In genomic region chr1:16163882-16164820, GRCh38 we compare ENCODE assay signal across 8 cellular contexts. TPM values are rescaled to one million over a fixed set of nuclear protein-coding genes. Genes with fewer than 3 reads are reported as not detected.
DNase-seq lines count a peak whose midpoint lies in the region; ATAC-seq and TF ChIP-seq lines count a peak whose summit lies in the region.

No MANE protein-coding gene starts in this region.

- TF ChIP-seq CTCF in osteocyte (IDR thresholded peaks at IDR 0.05) (no peak), thyroid gland (IDR thresholded peaks at IDR 0.05) (no peak)

- DNase-seq in activated T-cell treated with anti-CD3 and anti-CD28 coated beads, Interleukin-2, amount 50 U/mL, for 4 hours, result no peak
- no peak for DNase-seq in activated T-cell treated with anti-CD3 and anti-CD28 coated beads, Interleukin-2, amount 50 U/mL, for 1 hour
- peak; percentile 58 for DNase-seq in NCI-H510A treated with DMSO at 0.1 percent for 48 hours (lab: John Stamatoyannopoulos, UW)
- peak; percentile 94 for DNase-seq in dermis blood vessel endothelial cell
- no peak for DNase-seq in osteocyte (ENCODE audit: extremely low spot score, unreplicated experiment)
- no peak for DNase-seq in NCI-H1436 treated with DMSO at 0.1 percent for 48 hours (lab: John Stamatoyannopoulos, UW)
- no peak for DNase-seq in thyroid gland

- peak overlapping the region; percentile 84 for H3K27ac Mint-ChIP-seq in osteocyte (ENCODE audit: unreplicated experiment)

- no peaks in the 10 kb centered on the region for H3K36me3 ChIP-seq in thyroid gland

- TF ChIP-seq POLR2A in thyroid gland (IDR thresholded peaks at IDR 0.05), result no peak

- peaks cover 9 to 27% of the 10 kb centered on the region in 2 donors for H3K4me1 ChIP-seq in thyroid gland

- no peaks in the 10 kb centered on the region for H3K9me3 ChIP-seq in thyroid gland

- H3K4me1 Mint-ChIP-seq in activated T-cell treated with anti-CD3 and anti-CD28 coated beads, Interleukin-2, amount 50 U/mL, for 4 hours (ENCODE audit: low read depth), result peaks cover 57% of the 10 kb centered on the region
- H3K4me1 Mint-ChIP-seq in osteocyte (ENCODE audit: unreplicated experiment), result peaks cover 31% of the 10 kb centered on the region

- no peaks in the 10 kb centered on the region for H3K27me3 Mint-ChIP-seq in activated T-cell treated with anti-CD3 and anti-CD28 coated beads, Interleukin-2, amount 50 U/mL, for 4 hours (ENCODE audit: low read depth)
- no peaks in the 10 kb centered on the region for H3K27me3 Mint-ChIP-seq in osteocyte (ENCODE audit: unreplicated experiment)

- no peaks in the 10 kb centered on the region for H3K27me3 ChIP-seq in thyroid gland

- H3K9me3 Mint-ChIP-seq in activated T-cell treated with anti-CD3 and anti-CD28 coated beads, Interleukin-2, amount 50 U/mL, for 4 hours, result no peaks in the 10 kb centered on the region
- no peaks in the 10 kb centered on the region for H3K9me3 Mint-ChIP-seq in osteocyte (ENCODE audit: unreplicated experiment)

- H3K27ac ChIP-seq in thyroid gland, result peak overlapping the region in 1 of 3 donors; percentile 15

- intact Hi-C loops in thyroid gland (cut with DNase I), result no loop called here

- WGBS in thyroid gland, 2 donors, result 60 to 66% methylated on average over 16 of the region's 16 CpGs

- ATAC-seq in activated T-cell treated with anti-CD3 and anti-CD28 coated beads, Interleukin-2, amount 50 U/mL, for 4 hours, result peak; percentile 6 to 32
- ATAC-seq in HG02623 (IDR thresholded peaks at IDR 0.05; ENCODE audit: unreplicated experiment), result no peak

- no peaks in the 10 kb centered on the region for H3K36me3 Mint-ChIP-seq in activated T-cell treated with anti-CD3 and anti-CD28 coated beads, Interleukin-2, amount 50 U/mL, for 4 hours (ENCODE audit: insufficient read depth)
- H3K36me3 Mint-ChIP-seq in osteocyte (ENCODE audit: unreplicated experiment), result no peaks in the 10 kb centered on the region

- H3K4me3 ChIP-seq in thyroid gland (replicated peaks in 1 of 3), result no peak overlapping the region

- peak overlapping the region; percentile 17 for H3K4me3 Mint-ChIP-seq in activated T-cell treated with anti-CD3 and anti-CD28 coated beads, Interleukin-2, amount 50 U/mL, for 4 hours
- no peak overlapping the region for H3K4me3 Mint-ChIP-seq in osteocyte (ENCODE audit: unreplicated experiment)

RNA-seq across cellular contexts. Expression of gene EPHA2, which starts 8.3 kb away (rescaled TPM):
- total RNA-seq in activated T-cell treated with anti-CD3 and anti-CD28 coated beads, Interleukin-2, amount 50 U/mL, for 4 hours, result under 1 TPM; 0.29 to 0.35 (median 0.33) TPM
- total RNA-seq in dermis blood vessel endothelial cell (121 and 192 TPM in 2 replicates), osteocyte (152 and 155 TPM in 2 replicates), thyroid gland (10 to 100 TPM; 22.3 to 53.2 (median 29.3) TPM)

RNA-seq across cellular contexts. Expression of gene ARHGEF19, which starts 48.3 kb away (rescaled TPM):
- 10 to 100 TPM; 10.6 to 16.6 (median 11.1) TPM for total RNA-seq in activated T-cell treated with anti-CD3 and anti-CD28 coated beads, Interleukin-2, amount 50 U/mL, for 4 hours
- total RNA-seq in dermis blood vessel endothelial cell (2.7 and 3.3 TPM in 2 replicates), osteocyte (8.5 and 9.5 TPM in 2 replicates), thyroid gland (10 to 100 TPM; 11.9 to 32.3 (median 17.5) TPM)

Comparison
In these comparisons a context has a peak if more than half of its experiments do, and no peak if none do; other contexts are left out.
1. DNase-seq: peak in NCI-H510A treated with DMSO at 0.1 percent for 48 hours (single experiment) and dermis blood vessel endothelial cell (single experiment); none in activated T-cell treated with anti-CD3 and anti-CD28 coated beads, Interleukin-2, amount 50 U/mL, for 4 hours (single experiment), activated T-cell treated with anti-CD3 and anti-CD28 coated beads, Interleukin-2, amount 50 U/mL, for 1 hour (single experiment), osteocyte (single experiment), NCI-H1436 treated with DMSO at 0.1 percent for 48 hours (single experiment) and thyroid gland (0 of 2).
2. RNA of gene EPHA2, which starts 8.3 kb away (total RNA-seq): 152 to 155 TPM in osteocyte, 121 to 192 TPM in dermis blood vessel endothelial cell and 22.3 to 53.2 TPM in thyroid gland; 0.29 to 0.35 TPM in activated T-cell treated with anti-CD3 and anti-CD28 coated beads, Interleukin-2, amount 50 U/mL, for 4 hours; every median in the first group is over 10 times any median in the second.